ENCODE assay signal across 1 cellular context in the genomic region with DNA sequence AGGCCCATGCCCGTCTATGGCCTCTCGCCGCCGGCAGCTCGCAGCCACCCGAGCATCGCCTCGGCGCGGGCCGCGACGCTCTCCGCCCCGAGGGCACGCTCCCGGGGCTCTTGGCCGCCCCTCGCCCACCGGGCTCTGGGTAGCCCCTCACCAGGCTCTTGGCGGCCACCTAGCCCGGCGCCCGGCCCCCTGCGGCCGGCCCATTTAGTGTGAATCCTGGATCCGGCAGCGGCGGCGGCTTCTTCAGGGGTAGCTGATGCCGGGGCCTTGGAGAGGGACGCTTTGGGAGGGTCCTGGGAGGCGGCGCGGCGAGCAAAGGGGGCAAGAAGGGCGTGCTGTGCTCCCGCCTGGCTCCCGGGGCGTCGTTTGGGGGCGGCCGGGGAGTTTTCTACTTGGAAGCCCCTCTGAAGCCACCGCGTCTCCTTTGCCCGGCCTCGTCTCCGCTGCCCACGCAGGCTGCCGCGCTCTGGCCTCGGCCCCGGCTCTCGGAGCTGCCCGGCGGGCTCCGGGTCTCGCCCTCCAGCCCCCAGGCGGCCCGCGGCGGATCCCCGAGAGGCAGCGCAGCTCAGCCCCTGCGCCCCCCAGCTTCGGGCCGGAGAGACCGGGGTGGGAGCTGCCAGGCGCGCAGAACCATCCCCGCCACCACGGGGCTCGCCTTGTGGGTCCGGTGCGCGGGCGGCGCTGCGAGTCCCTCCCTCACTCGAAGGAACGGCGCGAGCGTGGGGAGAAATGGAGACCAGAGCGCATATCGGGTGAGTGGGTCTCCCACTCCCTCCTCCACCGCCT.
TF ChIP-seq lines count a peak whose summit lies in the region.

No MANE protein-coding gene starts in this region.

TF ChIP-seq in HepG2, 621 proteins besides CTCF, POLR2A, EP300 and RAD21 (continued from another document and continues in another):
- TF ChIP-seq BORCS8-MEF2B (CRISPR knock-in tag; IDR thresholded peaks at IDR 0.05) (0 out of 2 replicates have a peak, but pooled peaks have one; percentile 1), RAD51 (IDR thresholded peaks at IDR 0.05; ENCODE audit: borderline replicate concordance) (no peak), ELF4 (CRISPR knock-in tag; IDR thresholded peaks at IDR 0.05; ENCODE audit: borderline replicate concordance) (no peak), SMAD3 (CRISPR knock-in tag; IDR thresholded peaks at IDR 0.05) (no peak), ZNF441 (CRISPR knock-in tag; IDR thresholded peaks at IDR 0.05; ENCODE audit: borderline replicate concordance) (no peak), ZNF12 (CRISPR knock-in tag; IDR thresholded peaks at IDR 0.05) (no peak), NR1H2 (CRISPR knock-in tag; IDR thresholded peaks at IDR 0.05; ENCODE audit: borderline replicate concordance, low read depth) (no peak), PRPF4 (IDR thresholded peaks at IDR 0.05; ENCODE audit: low read depth, low read length, poor library complexity, severe bottlenecking) (no peak), ZSCAN21 (CRISPR knock-in tag; IDR thresholded peaks at IDR 0.05; ENCODE audit: borderline replicate concordance) (0 out of 2 replicates have a peak, but pooled peaks have one; percentile 40), ZNF619 (CRISPR knock-in tag; IDR thresholded peaks at IDR 0.05) (no peak), RFX1 (IDR thresholded peaks at IDR 0.05) (no peak), AGO2 (optimal IDR thresholded peaks at IDR 0.05; ENCODE audit: low read depth, low read length) (peak; percentile 56), HOXD1 (CRISPR knock-in tag; IDR thresholded peaks at IDR 0.05) (no peak), ZBTB7A (CRISPR knock-in tag; IDR thresholded peaks at IDR 0.05) (no peak), ZNF24 (IDR thresholded peaks at IDR 0.05) (no peak), RNF2 (conservative IDR thresholded peaks at IDR 0.05; ENCODE audit: low read depth) (no peak), ZNF816 (CRISPR knock-in tag; IDR thresholded peaks at IDR 0.05; ENCODE audit: borderline replicate concordance) (no peak), ZNF333 (CRISPR knock-in tag; IDR thresholded peaks at IDR 0.05; ENCODE audit: borderline replicate concordance) (0 out of 2 replicates have a peak, but pooled peaks have one; percentile 21), CHCHD3 (CRISPR knock-in tag; IDR thresholded peaks at IDR 0.05) (no peak; the same call in 1 of the 2 replicates), THYN1 (CRISPR knock-in tag; IDR thresholded peaks at IDR 0.05; ENCODE audit: borderline replicate concordance, low read depth) (no peak), ZNF331 (CRISPR knock-in tag; IDR thresholded peaks at IDR 0.05) (no peak), TOPORS (CRISPR knock-in tag; IDR thresholded peaks at IDR 0.05) (no peak), PHF20 (CRISPR knock-in tag; IDR thresholded peaks at IDR 0.05) (no peak), KDM4B (CRISPR knock-in tag; IDR thresholded peaks at IDR 0.05) (no peak), KDM6A (CRISPR knock-in tag; IDR thresholded peaks at IDR 0.05; ENCODE audit: low read depth) (no peak)
- TF ChIP-seq, protein P1, sequence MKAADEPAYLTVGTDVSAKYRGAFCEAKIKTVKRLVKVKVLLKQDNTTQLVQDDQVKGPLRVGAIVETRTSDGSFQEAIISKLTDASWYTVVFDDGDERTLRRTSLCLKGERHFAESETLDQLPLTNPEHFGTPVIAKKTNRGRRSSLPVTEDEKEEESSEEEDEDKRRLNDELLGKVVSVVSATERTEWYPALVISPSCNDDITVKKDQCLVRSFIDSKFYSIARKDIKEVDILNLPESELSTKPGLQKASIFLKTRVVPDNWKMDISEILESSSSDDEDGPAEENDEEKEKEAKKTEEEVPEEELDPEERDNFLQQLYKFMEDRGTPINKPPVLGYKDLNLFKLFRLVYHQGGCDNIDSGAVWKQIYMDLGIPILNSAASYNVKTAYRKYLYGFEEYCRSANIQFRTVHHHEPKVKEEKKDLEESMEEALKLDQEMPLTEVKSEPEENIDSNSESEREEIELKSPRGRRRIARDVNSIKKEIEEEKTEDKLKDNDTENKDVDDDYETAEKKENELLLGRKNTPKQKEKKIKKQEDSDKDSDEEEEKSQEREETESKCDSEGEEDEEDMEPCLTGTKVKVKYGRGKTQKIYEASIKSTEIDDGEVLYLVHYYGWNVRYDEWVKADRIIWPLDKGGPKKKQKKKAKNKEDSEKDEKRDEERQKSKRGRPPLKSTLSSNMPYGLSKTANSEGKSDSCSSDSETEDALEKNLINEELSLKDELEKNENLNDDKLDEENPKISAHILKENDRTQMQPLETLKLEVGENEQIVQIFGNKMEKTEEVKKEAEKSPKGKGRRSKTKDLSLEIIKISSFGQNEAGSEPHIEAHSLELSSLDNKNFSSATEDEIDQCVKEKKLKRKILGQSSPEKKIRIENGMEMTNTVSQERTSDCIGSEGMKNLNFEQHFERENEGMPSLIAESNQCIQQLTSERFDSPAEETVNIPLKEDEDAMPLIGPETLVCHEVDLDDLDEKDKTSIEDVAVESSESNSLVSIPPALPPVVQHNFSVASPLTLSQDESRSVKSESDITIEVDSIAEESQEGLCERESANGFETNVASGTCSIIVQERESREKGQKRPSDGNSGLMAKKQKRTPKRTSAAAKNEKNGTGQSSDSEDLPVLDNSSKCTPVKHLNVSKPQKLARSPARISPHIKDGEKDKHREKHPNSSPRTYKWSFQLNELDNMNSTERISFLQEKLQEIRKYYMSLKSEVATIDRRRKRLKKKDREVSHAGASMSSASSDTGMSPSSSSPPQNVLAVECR (CRISPR knock-in tag; IDR thresholded peaks at IDR 0.05; ENCODE audit: borderline replicate concordance): 0 out of 2 replicates have a peak, but pooled peaks have one; percentile 53
- TF ChIP-seq, protein P2, sequence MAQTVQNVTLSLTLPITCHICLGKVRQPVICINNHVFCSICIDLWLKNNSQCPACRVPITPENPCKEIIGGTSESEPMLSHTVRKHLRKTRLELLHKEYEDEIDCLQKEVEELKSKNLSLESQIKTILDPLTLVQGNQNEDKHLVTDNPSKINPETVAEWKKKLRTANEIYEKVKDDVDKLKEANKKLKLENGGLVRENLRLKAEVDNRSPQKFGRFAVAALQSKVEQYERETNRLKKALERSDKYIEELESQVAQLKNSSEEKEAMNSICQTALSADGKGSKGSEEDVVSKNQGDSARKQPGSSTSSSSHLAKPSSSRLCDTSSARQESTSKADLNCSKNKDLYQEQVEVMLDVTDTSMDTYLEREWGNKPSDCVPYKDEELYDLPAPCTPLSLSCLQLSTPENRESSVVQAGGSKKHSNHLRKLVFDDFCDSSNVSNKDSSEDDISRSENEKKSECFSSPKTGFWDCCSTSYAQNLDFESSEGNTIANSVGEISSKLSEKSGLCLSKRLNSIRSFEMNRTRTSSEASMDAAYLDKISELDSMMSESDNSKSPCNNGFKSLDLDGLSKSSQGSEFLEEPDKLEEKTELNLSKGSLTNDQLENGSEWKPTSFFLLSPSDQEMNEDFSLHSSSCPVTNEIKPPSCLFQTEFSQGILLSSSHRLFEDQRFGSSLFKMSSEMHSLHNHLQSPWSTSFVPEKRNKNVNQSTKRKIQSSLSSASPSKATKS (CRISPR knock-in tag; IDR thresholded peaks at IDR 0.05): no peak
- TF ChIP-seq, protein P3, sequence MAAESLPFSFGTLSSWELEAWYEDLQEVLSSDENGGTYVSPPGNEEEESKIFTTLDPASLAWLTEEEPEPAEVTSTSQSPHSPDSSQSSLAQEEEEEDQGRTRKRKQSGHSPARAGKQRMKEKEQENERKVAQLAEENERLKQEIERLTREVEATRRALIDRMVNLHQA (CRISPR knock-in tag; IDR thresholded peaks at IDR 0.05): no peak
- TF ChIP-seq, protein P4, sequence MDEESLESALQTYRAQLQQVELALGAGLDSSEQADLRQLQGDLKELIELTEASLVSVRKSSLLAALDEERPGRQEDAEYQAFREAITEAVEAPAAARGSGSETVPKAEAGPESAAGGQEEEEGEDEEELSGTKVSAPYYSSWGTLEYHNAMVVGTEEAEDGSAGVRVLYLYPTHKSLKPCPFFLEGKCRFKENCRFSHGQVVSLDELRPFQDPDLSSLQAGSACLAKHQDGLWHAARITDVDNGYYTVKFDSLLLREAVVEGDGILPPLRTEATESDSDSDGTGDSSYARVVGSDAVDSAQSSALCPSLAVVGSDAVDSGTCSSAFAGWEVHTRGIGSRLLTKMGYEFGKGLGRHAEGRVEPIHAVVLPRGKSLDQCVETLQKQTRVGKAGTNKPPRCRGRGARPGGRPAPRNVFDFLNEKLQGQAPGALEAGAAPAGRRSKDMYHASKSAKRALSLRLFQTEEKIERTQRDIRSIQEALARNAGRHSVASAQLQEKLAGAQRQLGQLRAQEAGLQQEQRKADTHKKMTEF (CRISPR knock-in tag; IDR thresholded peaks at IDR 0.05): no peak; the same call in 1 of the 2 replicates
- TF ChIP-seq, protein P5, sequence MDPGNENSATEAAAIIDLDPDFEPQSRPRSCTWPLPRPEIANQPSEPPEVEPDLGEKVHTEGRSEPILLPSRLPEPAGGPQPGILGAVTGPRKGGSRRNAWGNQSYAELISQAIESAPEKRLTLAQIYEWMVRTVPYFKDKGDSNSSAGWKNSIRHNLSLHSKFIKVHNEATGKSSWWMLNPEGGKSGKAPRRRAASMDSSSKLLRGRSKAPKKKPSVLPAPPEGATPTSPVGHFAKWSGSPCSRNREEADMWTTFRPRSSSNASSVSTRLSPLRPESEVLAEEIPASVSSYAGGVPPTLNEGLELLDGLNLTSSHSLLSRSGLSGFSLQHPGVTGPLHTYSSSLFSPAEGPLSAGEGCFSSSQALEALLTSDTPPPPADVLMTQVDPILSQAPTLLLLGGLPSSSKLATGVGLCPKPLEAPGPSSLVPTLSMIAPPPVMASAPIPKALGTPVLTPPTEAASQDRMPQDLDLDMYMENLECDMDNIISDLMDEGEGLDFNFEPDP (CRISPR knock-in tag; conservative IDR thresholded peaks at IDR 0.05): 0 out of 2 replicates have a peak, but pooled peaks have one; percentile 11
- TF ChIP-seq, protein P6, sequence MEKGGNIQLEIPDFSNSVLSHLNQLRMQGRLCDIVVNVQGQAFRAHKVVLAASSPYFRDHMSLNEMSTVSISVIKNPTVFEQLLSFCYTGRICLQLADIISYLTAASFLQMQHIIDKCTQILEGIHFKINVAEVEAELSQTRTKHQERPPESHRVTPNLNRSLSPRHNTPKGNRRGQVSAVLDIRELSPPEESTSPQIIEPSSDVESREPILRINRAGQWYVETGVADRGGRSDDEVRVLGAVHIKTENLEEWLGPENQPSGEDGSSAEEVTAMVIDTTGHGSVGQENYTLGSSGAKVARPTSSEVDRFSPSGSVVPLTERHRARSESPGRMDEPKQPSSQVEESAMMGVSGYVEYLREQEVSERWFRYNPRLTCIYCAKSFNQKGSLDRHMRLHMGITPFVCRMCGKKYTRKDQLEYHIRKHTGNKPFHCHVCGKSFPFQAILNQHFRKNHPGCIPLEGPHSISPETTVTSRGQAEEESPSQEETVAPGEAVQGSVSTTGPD (CRISPR knock-in tag; IDR thresholded peaks at IDR 0.05): no peak
- TF ChIP-seq, protein P7, sequence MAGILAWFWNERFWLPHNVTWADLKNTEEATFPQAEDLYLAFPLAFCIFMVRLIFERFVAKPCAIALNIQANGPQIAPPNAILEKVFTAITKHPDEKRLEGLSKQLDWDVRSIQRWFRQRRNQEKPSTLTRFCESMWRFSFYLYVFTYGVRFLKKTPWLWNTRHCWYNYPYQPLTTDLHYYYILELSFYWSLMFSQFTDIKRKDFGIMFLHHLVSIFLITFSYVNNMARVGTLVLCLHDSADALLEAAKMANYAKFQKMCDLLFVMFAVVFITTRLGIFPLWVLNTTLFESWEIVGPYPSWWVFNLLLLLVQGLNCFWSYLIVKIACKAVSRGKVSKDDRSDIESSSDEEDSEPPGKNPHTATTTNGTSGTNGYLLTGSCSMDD (CRISPR knock-in tag; IDR thresholded peaks at IDR 0.05): no peak
- TF ChIP-seq, protein P8, sequence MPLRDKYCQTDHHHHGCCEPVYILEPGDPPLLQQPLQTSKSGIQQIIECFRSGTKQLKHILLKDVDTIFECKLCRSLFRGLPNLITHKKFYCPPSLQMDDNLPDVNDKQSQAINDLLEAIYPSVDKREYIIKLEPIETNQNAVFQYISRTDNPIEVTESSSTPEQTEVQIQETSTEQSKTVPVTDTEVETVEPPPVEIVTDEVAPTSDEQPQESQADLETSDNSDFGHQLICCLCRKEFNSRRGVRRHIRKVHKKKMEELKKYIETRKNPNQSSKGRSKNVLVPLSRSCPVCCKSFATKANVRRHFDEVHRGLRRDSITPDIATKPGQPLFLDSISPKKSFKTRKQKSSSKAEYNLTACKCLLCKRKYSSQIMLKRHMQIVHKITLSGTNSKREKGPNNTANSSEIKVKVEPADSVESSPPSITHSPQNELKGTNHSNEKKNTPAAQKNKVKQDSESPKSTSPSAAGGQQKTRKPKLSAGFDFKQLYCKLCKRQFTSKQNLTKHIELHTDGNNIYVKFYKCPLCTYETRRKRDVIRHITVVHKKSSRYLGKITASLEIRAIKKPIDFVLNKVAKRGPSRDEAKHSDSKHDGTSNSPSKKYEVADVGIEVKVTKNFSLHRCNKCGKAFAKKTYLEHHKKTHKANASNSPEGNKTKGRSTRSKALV (CRISPR knock-in tag; IDR thresholded peaks at IDR 0.05): no peak
- TF ChIP-seq, protein P9, sequence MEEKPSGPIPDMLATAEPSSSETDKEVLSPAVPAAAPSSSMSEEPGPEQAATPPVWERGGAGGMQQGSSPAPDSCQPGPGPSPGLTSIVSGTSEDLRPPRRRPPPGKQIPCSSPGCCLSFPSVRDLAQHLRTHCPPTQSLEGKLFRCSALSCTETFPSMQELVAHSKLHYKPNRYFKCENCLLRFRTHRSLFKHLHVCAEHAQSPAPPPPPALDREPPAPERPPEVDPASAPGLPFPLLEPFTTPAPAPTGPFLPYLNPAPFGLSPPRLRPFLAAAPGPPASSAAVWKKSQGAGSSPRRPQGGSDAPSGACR (CRISPR knock-in tag; IDR thresholded peaks at IDR 0.05): 0 out of 2 replicates have a peak, but pooled peaks have one; percentile 51
- TF ChIP-seq, protein P10, sequence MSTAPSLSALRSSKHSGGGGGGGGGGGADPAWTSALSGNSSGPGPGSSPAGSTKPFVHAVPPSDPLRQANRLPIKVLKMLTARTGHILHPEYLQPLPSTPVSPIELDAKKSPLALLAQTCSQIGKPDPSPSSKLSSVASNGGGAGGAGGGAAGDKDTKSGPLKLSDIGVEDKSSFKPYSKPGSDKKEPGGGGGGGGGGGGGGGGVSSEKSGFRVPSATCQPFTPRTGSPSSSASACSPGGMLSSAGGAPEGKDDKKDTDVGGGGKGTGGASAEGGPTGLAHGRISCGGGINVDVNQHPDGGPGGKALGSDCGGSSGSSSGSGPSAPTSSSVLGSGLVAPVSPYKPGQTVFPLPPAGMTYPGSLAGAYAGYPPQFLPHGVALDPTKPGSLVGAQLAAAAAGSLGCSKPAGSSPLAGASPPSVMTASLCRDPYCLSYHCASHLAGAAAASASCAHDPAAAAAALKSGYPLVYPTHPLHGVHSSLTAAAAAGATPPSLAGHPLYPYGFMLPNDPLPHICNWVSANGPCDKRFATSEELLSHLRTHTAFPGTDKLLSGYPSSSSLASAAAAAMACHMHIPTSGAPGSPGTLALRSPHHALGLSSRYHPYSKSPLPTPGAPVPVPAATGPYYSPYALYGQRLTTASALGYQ (CRISPR knock-in tag; IDR thresholded peaks at IDR 0.05): no peak
- TF ChIP-seq, protein P11, sequence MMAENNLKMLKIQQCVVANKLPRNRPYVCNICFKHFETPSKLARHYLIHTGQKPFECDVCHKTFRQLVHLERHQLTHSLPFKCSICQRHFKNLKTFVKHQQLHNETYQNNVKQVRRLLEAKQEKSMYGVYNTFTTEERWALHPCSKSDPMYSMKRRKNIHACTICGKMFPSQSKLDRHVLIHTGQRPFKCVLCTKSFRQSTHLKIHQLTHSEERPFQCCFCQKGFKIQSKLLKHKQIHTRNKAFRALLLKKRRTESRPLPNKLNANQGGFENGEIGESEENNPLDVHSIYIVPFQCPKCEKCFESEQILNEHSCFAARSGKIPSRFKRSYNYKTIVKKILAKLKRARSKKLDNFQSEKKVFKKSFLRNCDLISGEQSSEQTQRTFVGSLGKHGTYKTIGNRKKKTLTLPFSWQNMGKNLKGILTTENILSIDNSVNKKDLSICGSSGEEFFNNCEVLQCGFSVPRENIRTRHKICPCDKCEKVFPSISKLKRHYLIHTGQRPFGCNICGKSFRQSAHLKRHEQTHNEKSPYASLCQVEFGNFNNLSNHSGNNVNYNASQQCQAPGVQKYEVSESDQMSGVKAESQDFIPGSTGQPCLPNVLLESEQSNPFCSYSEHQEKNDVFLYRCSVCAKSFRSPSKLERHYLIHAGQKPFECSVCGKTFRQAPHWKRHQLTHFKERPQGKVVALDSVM (CRISPR knock-in tag; IDR thresholded peaks at IDR 0.05): no peak
